ENCODE assay signal across 10 cellular contexts in the genomic region with DNA sequence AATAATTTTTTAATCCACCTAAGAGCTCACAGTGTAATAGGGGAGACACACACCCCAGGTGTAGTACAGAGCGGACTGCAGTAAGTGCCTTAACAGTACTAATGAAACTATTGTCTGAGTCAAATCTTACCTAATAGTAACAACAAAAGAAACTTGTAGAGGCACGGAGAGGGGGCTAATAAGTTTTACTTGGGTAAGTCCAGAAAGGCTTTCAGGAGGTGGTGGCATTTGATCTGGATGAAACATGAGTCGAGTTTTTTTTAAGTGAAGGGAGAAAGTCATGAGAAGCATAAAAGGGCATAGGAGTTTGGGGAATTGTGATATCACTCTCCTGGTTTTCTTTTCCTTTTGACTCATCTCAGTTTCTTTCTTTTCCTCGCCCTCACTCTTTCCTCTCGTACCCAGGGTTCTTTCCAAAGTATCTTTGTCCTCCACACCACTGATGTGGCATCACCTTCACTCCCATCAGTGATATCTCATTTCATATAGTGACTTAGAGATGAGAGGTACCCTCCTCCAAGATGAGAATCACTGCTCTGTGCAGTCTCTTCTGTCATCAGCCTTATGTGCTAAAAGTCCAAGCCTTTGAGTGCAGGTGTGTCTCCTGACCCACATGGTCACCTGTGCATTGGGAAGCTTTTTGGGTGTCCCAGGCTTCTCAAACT. TPM values are rescaled to one million over a fixed set of nuclear protein-coding genes. Genes with fewer than 3 reads are reported as not detected.
DNase-seq lines count a peak whose midpoint lies in the region; ATAC-seq lines count a peak whose summit lies in the region.
"Had no signal": no experiment of that assay in that cellular context is flagged by ENCODE, and none has a peak within 500 bp of the region (broad histone marks: within the 10 kb centered on the region; RNA-seq: fewer than 3 reads in every experiment).

No MANE protein-coding gene starts in this region.

- no peaks in the 10 kb centered on the region for H3K9me3 Mint-ChIP-seq in activated naive CD8-positive, alpha-beta T cell (ENCODE audit: low read depth)

- H4K8ac ChIP-seq in mesendoderm (ENCODE audit: low read depth, low read length) = no peak overlapping the region

- peaks cover 60% of the 10 kb centered on the region for H3K79me2 ChIP-seq in ACC112 (ENCODE audit: control insufficient read depth, insufficient read depth, low read length, unreplicated experiment)
- peaks cover 57% of the 10 kb centered on the region for H3K79me2 ChIP-seq in mesendoderm (ENCODE audit: control insufficient read depth, insufficient read depth, low read length)

- peaks cover 12% of the 10 kb centered on the region for H3K4me1 Mint-ChIP-seq in activated naive CD8-positive, alpha-beta T cell (ENCODE audit: low read depth)

- no peak overlapping the region for H3K23ac ChIP-seq in mesendoderm (ENCODE audit: low read length)

- no peak overlapping the region for H3K18ac ChIP-seq in mesendoderm (ENCODE audit: low read length)

- H2BK15ac ChIP-seq in mesendoderm (replicated peaks; ENCODE audit: low read depth) = no peak overlapping the region

- H2BK120ac ChIP-seq in mesendoderm (ENCODE audit: low read depth, low read length) = no peak overlapping the region

- H3K36me3 ChIP-seq in ACC112 (ENCODE audit: insufficient read depth, low read length) (peaks cover 11% of the 10 kb centered on the region), mesendoderm (ENCODE audit: control insufficient read depth, insufficient read depth, low read length) (peaks cover 4% of the 10 kb centered on the region)

- no peak overlapping the region for H3K4ac ChIP-seq in mesendoderm (ENCODE audit: low read depth, low read length)

- no peak overlapping the region for H2AFZ ChIP-seq in ACC112 (ENCODE audit: low read length, unreplicated experiment)

- DNase-seq in GM19238 (ENCODE audit: insufficient read length, low spot score) = peak; percentile 29
- no peak for DNase-seq in mesendoderm
- DNase-seq in NCI-H510A treated with DMSO at 0.1 percent for 48 hours (lab: John Stamatoyannopoulos, UW) = no peak
- DNase-seq in stimulated activated CD4-positive, alpha-beta T cell treated with anti-CD3 and anti-CD28 coated beads, Interleukin-4, amount 100 ng/mL, for 4 hours = no peak
- DNase-seq: activated naive CD8-positive, alpha-beta T cell treated with anti-CD3 and anti-CD28 coated beads, Interleukin-2, amount 10 ng/mL, durations not matched to agents 7 days and 5 days had no signal

- H3K27me3 ChIP-seq in ACC112 (ENCODE audit: insufficient read depth, low read length) = no peaks in the 10 kb centered on the region
- H3K27me3 ChIP-seq in mesendoderm (ENCODE audit: insufficient read depth, low read length, poor library complexity) = no peaks in the 10 kb centered on the region

- H3K79me1 ChIP-seq in mesendoderm (ENCODE audit: low read length) = peaks cover 15% of the 10 kb centered on the region

- peak overlapping the region; percentile 5 for H3K4me2 ChIP-seq in mesendoderm (ENCODE audit: low read length)

- WGBS in mesendoderm (ENCODE audit: extremely low coverage, insufficient coverage, low lambda C conversion rate) = no CpG with 5 or more reads among the region's 5 CpGs

- H3K56ac ChIP-seq in mesendoderm (ENCODE audit: low read length) = peak overlapping the region; percentile 73

- ATAC-seq in GM19467 (IDR thresholded peaks at IDR 0.05; ENCODE audit: unreplicated experiment) (no peak), HG03095 (IDR thresholded peaks at IDR 0.05; ENCODE audit: unreplicated experiment) (no peak)
- ATAC-seq: sciatic nerve had no signal

- no peak overlapping the region for H2AK5ac ChIP-seq in mesendoderm (ENCODE audit: low read length)

- H3K27ac ChIP-seq in ACC112 (ENCODE audit: low read depth, low read length) (peak overlapping the region; percentile 90), mesendoderm (ENCODE audit: low read depth, low read length) (no peak overlapping the region)

- H3K4me3 ChIP-seq in ACC112 (ENCODE audit: low read depth, low read length) (peak overlapping the region; percentile 94), mesendoderm (ENCODE audit: low read length) (no peak overlapping the region)

- H4K5ac ChIP-seq in mesendoderm (ENCODE audit: low read length) = no peak overlapping the region

- peak overlapping the region; percentile 33 for H3K9ac ChIP-seq in mesendoderm (ENCODE audit: low read length)

- peak overlapping the region; percentile 86 for H3K4me3 Mint-ChIP-seq in activated naive CD8-positive, alpha-beta T cell

- peaks cover 2% of the 10 kb centered on the region for H3K36me3 Mint-ChIP-seq in activated naive CD8-positive, alpha-beta T cell

- H2BK5ac ChIP-seq in mesendoderm (ENCODE audit: low read length) = no peak overlapping the region

- peaks cover 11% of the 10 kb centered on the region for H3K4me1 ChIP-seq in ACC112 (ENCODE audit: control insufficient read depth, insufficient read depth, low read length, unreplicated experiment)
- no peaks in the 10 kb centered on the region for H3K4me1 ChIP-seq in mesendoderm (ENCODE audit: control insufficient read depth, low read depth, low read length)

- peaks cover 33% of the 10 kb centered on the region for H3K27me3 Mint-ChIP-seq in activated naive CD8-positive, alpha-beta T cell

- H3K27ac Mint-ChIP-seq in activated naive CD8-positive, alpha-beta T cell = no peak overlapping the region
- H3K27ac Mint-ChIP-seq: activated naive CD8-positive, alpha-beta T cell treated with anti-CD3 and anti-CD28 coated beads, Interleukin-2, amount 10 ng/mL, durations not matched to agents 7 days and 5 days had no signal

RNA-seq across cellular contexts. Expression of a gene that starts 2.0 kb away (rescaled TPM):
- 144 TPM for polyA plus RNA-seq in mesendoderm (2013, experiment 1 of 2)
- polyA plus RNA-seq in mesendoderm (2013, experiment 2 of 2) = 148 TPM
